In genomic region chr14:24080142-24080530, GRCh38 we compare ENCODE assay signal across 11 cellular contexts. TPM values are rescaled to one million over a fixed set of nuclear protein-coding genes. Genes with fewer than 3 reads are reported as not detected.
DNase-seq lines count a peak whose midpoint lies in the region; ATAC-seq, FAIRE-seq and TF ChIP-seq lines count a peak whose summit lies in the region.
"Had no signal": no experiment of that assay in that cellular context is flagged by ENCODE, and none has a peak within 500 bp of the region (broad histone marks: within the 10 kb centered on the region; RNA-seq: fewer than 3 reads in every experiment).

No MANE protein-coding gene starts in this region.

- peak overlapping the region; percentile 68 for H3K4me3 Mint-ChIP-seq in activated CD4-positive, alpha-beta T cell treated with anti-CD3 and anti-CD28 coated beads for 36 hours
- peak overlapping the region; percentile 79 for H3K4me3 Mint-ChIP-seq in neural crest cell

- no TSS peak for BruUV-seq in GM12878 (replicated peaks; lab: Mats Ljungman, UMichigan)

- H3K9me3 Mint-ChIP-seq in activated CD4-positive, alpha-beta T cell treated with anti-CD3 and anti-CD28 coated beads for 36 hours (ENCODE audit: low read depth), result no peaks in the 10 kb centered on the region
- no peaks in the 10 kb centered on the region for H3K9me3 Mint-ChIP-seq in neural crest cell

- H3K27me3 ChIP-seq in Karpas-422 (ENCODE audit: low read length), result no peaks in the 10 kb centered on the region
- no peaks in the 10 kb centered on the region for H3K27me3 ChIP-seq in GM12878 (replicated peaks in 1 of 2; ENCODE audit: control insufficient read depth in 2 of 2, insufficient read depth in 2 of 2, low read length in 1 of 2)
- H3K27me3 ChIP-seq in HAP-1 (ENCODE audit: low read depth), result no peaks in the 10 kb centered on the region
- H3K27me3 ChIP-seq in SJCRH30, result 0 out of 2 replicates have a peak, but pooled peaks cover 2% of the 10 kb centered on the region

- no peaks in the 10 kb centered on the region for H3K36me3 Mint-ChIP-seq in activated CD4-positive, alpha-beta T cell treated with anti-CD3 and anti-CD28 coated beads for 36 hours (ENCODE audit: low read depth)
- H3K36me3 Mint-ChIP-seq in neural crest cell (ENCODE audit: low read depth), result no peaks in the 10 kb centered on the region

- intact Hi-C loops in activated CD4-positive, alpha-beta T cell treated with anti-CD3 and anti-CD28 coated beads for 36 hours (cut with DNase I, micrococcal nuclease), result no loop called here
- intact Hi-C loops in GM12878 (cut with micrococcal nuclease; ENCODE audit: unreplicated experiment), result no loop called here

- peak overlapping the region; percentile 12 for H3K27ac Mint-ChIP-seq in activated CD4-positive, alpha-beta T cell treated with anti-CD3 and anti-CD28 coated beads for 36 hours
- H3K27ac Mint-ChIP-seq in neural crest cell (ENCODE audit: unreplicated experiment), result no peak overlapping the region

- no peak for TF ChIP-seq EP300 in GM12878 (IDR thresholded peaks at IDR 0.05; ENCODE audit: borderline replicate concordance in 1 of 2, control insufficient read depth in 1 of 2, low read depth in 2 of 2, low read length in 2 of 2)

- no peaks in the 10 kb centered on the region for H4K20me1 ChIP-seq in Karpas-422 (ENCODE audit: insufficient read depth, low read depth, low read length)
- H4K20me1 ChIP-seq in GM12878 (ENCODE audit: control insufficient read depth, insufficient read depth), result no peaks in the 10 kb centered on the region

- H3K4me2 ChIP-seq in Karpas-422 (ENCODE audit: low read depth, low read length, poor library complexity, severe bottlenecking) (peak overlapping the region; percentile 85), GM12878 (ENCODE audit: control insufficient read depth, insufficient read depth) (peak overlapping the region; percentile 83; the same call in 1 of the 2 replicates)

- H2AFZ ChIP-seq in Karpas-422 (ENCODE audit: low read length) (no peak overlapping the region), GM12878 (ENCODE audit: control insufficient read depth, low read depth, low read length) (no peak overlapping the region)

- TF ChIP-seq CTCF in GM12878 (IDR thresholded peaks at IDR 0.05 in 2 of 3, conservative IDR thresholded peaks at IDR 0.05 in 1 of 3; ENCODE audit: control insufficient read depth in 2 of 3, extremely low read depth in 1 of 3, insufficient read depth in 1 of 3, low read depth in 3 of 3, low read length in 3 of 3), result no peak
- no peak for TF ChIP-seq CTCF in neural crest cell (conservative IDR thresholded peaks at IDR 0.05)

- no peak overlapping the region for H3K4me3 ChIP-seq in Karpas-422 (ENCODE audit: low read length)
- no peak overlapping the region for H3K4me3 ChIP-seq in GM12878
- no peak overlapping the region for H3K4me3 ChIP-seq in HAP-1
- no peak overlapping the region for H3K4me3 ChIP-seq in SJCRH30
- H3K4me3 ChIP-seq: SJSA1 had no signal

- no peaks in the 10 kb centered on the region for H3K27me3 Mint-ChIP-seq in activated CD4-positive, alpha-beta T cell treated with anti-CD3 and anti-CD28 coated beads for 36 hours
- peaks cover 64% of the 10 kb centered on the region for H3K27me3 Mint-ChIP-seq in neural crest cell (ENCODE audit: low read depth)

- no peak overlapping the region for H3K27ac ChIP-seq in Karpas-422 (ENCODE audit: low read length)
- no peak overlapping the region for H3K27ac ChIP-seq in GM12878 (ENCODE audit: control insufficient read depth, insufficient read depth)
- H3K27ac ChIP-seq in SJCRH30, result no peak overlapping the region
- H3K27ac ChIP-seq: SJSA1 had no signal

- H3K9ac ChIP-seq in Karpas-422 (ENCODE audit: low read length), result peak overlapping the region; percentile 73
- no peak overlapping the region for H3K9ac ChIP-seq in GM12878 (ENCODE audit: control insufficient read depth, insufficient read depth, low read length)

- TF ChIP-seq RAD21 in GM12878 (IDR thresholded peaks at IDR 0.05; ENCODE audit: insufficient read depth, low read depth, low read length), result no peak

- 66% methylated on average over 6 of the region's 6 CpGs for WGBS in GM12878 (ENCODE audit: insufficient coverage, insufficient replicate concordance, low lambda C conversion rate, missing lambda C conversion rate)

- RAD21 ChIA-PET in GM12878 (lab: Charles Lee; ENCODE audit: unreplicated experiment), result interaction anchor here (1.0 to 4.6 kb wide), 6 partner anchors 12 to 217 kb away, joined by 3 to 39 read pairs (median 12); partner anchors contain the start of gene PCK2

- no peak for ATAC-seq in activated CD4-positive, alpha-beta T cell treated with anti-CD3 and anti-CD28 coated beads for 36 hours
- no peak for ATAC-seq in GM12878
- ATAC-seq in GM19328 (IDR thresholded peaks at IDR 0.05; ENCODE audit: unreplicated experiment), result no peak

- H3K79me2 ChIP-seq in Karpas-422 (ENCODE audit: low read length) (no peaks in the 10 kb centered on the region), GM12878 (ENCODE audit: control insufficient read depth, insufficient read depth, low read length) (no peaks in the 10 kb centered on the region)

- no peaks in the 10 kb centered on the region for H3K9me3 ChIP-seq in Karpas-422 (ENCODE audit: low read length)
- H3K9me3 ChIP-seq in GM12878 (replicated peaks; ENCODE audit: control insufficient read depth, insufficient read depth, low read length), result no peaks in the 10 kb centered on the region
- H3K9me3 ChIP-seq in HAP-1, result no peaks in the 10 kb centered on the region
- no peaks in the 10 kb centered on the region for H3K9me3 ChIP-seq in SJCRH30 (replicated peaks)
- H3K9me3 ChIP-seq: SJSA1 had no signal

- TF ChIP-seq POLR2A in GM12878 (IDR thresholded peaks at IDR 0.05; ENCODE audit: low read depth, low read length), result no peak

- DNase-seq in activated CD4-positive, alpha-beta T cell treated with anti-CD3 and anti-CD28 coated beads for 36 hours, result no peak
- DNase-seq in activated CD4-positive, alpha-beta T cell treated with anti-CD3 and anti-CD28 coated beads for 4 hours, result no peak
- DNase-seq in Karpas-422 (no peak), GM12878 (ENCODE audit: low read depth, low spot score) (no peak), neural crest cell (ENCODE audit: low read depth, low spot score) (no peak), HAP-1 (ENCODE audit: low spot score in 2 of 2) (no peak), SJCRH30 (no peak)

- H3K4me1 Mint-ChIP-seq in activated CD4-positive, alpha-beta T cell treated with anti-CD3 and anti-CD28 coated beads for 36 hours, result peaks cover 20% of the 10 kb centered on the region
- H3K4me1 Mint-ChIP-seq in neural crest cell, result peaks cover 35% of the 10 kb centered on the region

- SMC1A ChIA-PET in GM12878 (lab: Charles Lee; ENCODE audit: uncharacterized antibody, unreplicated experiment), result interaction anchor here (0.7 to 5.2 kb wide), 12 partner anchors 12 to 228 kb away, joined by 3 to 51 read pairs (median 4); partner anchors contain the start of genes CIDEB, DCAF11, IRF9 and MDP1

- in situ Hi-C loops in GM12878 (cut with MboI) (no loop called here), HAP-1 (cut with MboI; ENCODE audit: low sequenced_read_pairs) (no loop called here)

- peak; percentile 7 for FAIRE-seq in GM12878 (lab: Jason Lieb, UNC)

- H3K36me3 ChIP-seq in Karpas-422 (ENCODE audit: insufficient read depth, low read length), result no peaks in the 10 kb centered on the region
- no peaks in the 10 kb centered on the region for H3K36me3 ChIP-seq in GM12878 (ENCODE audit: control insufficient read depth in 2 of 2, insufficient read depth in 2 of 2, low read length in 1 of 2)
- H3K36me3 ChIP-seq in HAP-1 (replicated peaks), result no peaks in the 10 kb centered on the region
- no peaks in the 10 kb centered on the region for H3K36me3 ChIP-seq in SJCRH30
- H3K36me3 ChIP-seq: SJSA1 had no signal

- POLR2A ChIA-PET in activated CD4-positive, alpha-beta T cell treated with anti-CD3 and anti-CD28 coated beads for 36 hours (lab: Charles Lee), result interaction anchor here (0.6 to 2.3 kb wide), 4 partner anchors 14 to 81 kb away, joined by 3 to 12 read pairs (median 6); partner anchors contain the start of genes IRF9 and PCK2
- POLR2A ChIA-PET in GM12878 (lab: Charles Lee), result interaction anchor here (0.6 to 4.2 kb wide), 10 partner anchors 8 to 115 kb away, joined by 3 to 33 read pairs (median 4); partner anchors contain the start of genes CPNE6, PCK2, PSME2 and RNF31

- H3K4me1 ChIP-seq in Karpas-422 (ENCODE audit: low read length), result peaks cover 42% of the 10 kb centered on the region
- peaks cover 24% of the 10 kb centered on the region for H3K4me1 ChIP-seq in GM12878 (ENCODE audit: control insufficient read depth, insufficient read depth, low read length)
- no peaks in the 10 kb centered on the region for H3K4me1 ChIP-seq in HAP-1
- H3K4me1 ChIP-seq in SJCRH30, result no peaks in the 10 kb centered on the region; the same call in 1 of the 2 replicates

- H3K9me2 ChIP-seq in Karpas-422 (replicated peaks; ENCODE audit: insufficient read depth, low read length), result no peaks in the 10 kb centered on the region

- CTCF ChIA-PET in activated CD4-positive, alpha-beta T cell treated with anti-CD3 and anti-CD28 coated beads for 36 hours (lab: Charles Lee), result interaction anchor here (0.6 to 4.2 kb wide), 13 partner anchors 13 to 541 kb away, joined by 3 to 83 read pairs (median 4); partner anchors contain the start of genes CARMIL3, NRL and PCK2
- CTCF ChIA-PET in GM12878 (lab: Yijun Ruan, JAX), result interaction anchor here (0.9 to 4.9 kb wide), 7 partner anchors 12 to 133 kb away, joined by 3 to 71 read pairs (median 8); partner anchors contain the start of genes CHMP4A and PCK2

RNA-seq across cellular contexts. Expression of gene CPNE6, which starts 8.8 kb away (rescaled TPM):
- not detected for total RNA-seq in activated CD4-positive, alpha-beta T cell treated with anti-CD3 and anti-CD28 coated beads for 36 hours
- 0.04 and 1.3 TPM in 2 replicates for total RNA-seq in Karpas-422 (2014; rRNA removed; shearing (Covaris generic); ENCODE audit: low replicate concordance)
- not detected in 2 replicates for total RNA-seq in GM12878 (2013; cell fraction: nucleolus; rRNA removed)
- not detected in 2 replicates for total RNA-seq in GM12878 (2014; rRNA removed)
- not detected in 2 replicates for total RNA-seq in GM12878 (2014; rRNA removed; fragmentation: Illumina TruSeq; extraction: Trizol)
- total RNA-seq in GM12878 (2021), result 0.13 and 0.18 TPM in 2 replicates
- 0.64 TPM for polyA plus RNA-seq in GM12878 (2011; ENCODE audit: low read depth)
- 0.07 TPM in 1 of 2 replicates, not detected in the other for polyA plus RNA-seq in GM12878 (2011; rRNA removed)
- 0.05 and 0.12 TPM in 2 replicates for polyA plus RNA-seq in GM12878 (2011; cell fraction: cytosol; rRNA removed)
- 0.13 and 0.25 TPM in 2 replicates for polyA plus RNA-seq in GM12878 (2011; cell fraction: nucleus; rRNA removed)
- polyA plus RNA-seq in GM12878 (2012), result 0.21 and 0.24 TPM in 2 replicates
- polyA plus RNA-seq in GM12878 (2014; fragmentation: Illumina TruSeq; extraction: Trizol), result 0.43 TPM in 1 of 2 replicates, not detected in the other
- under 1 TPM in 1 of 2 experiments, not detected in 1; 0.06 TPM for polyA plus RNA-seq in GM12878 (2014; fragmentation: Nextera tagmentation; extraction: Ambion mirVana)
- 0.15 and 0.25 TPM in 2 replicates for polyA plus RNA-seq in GM12878 (2014; rRNA removed)
- polyA plus RNA-seq in GM12878 (2016; fragmentation: Nextera tagmentation; extraction: Ambion mirVana), result under 1 TPM; 0.32 to 0.42 TPM
- 0.05 TPM in 1 of 2 replicates, not detected in the other for polyA minus RNA-seq in GM12878 (2011; rRNA and poly(A)+ RNA removed)
- polyA minus RNA-seq in GM12878 (2011; cell fraction: cytosol; rRNA and poly(A)+ RNA removed), result not detected in 2 replicates
- polyA minus RNA-seq in GM12878 (2011; cell fraction: nucleus; rRNA and poly(A)+ RNA removed), result not detected in 2 replicates
- not detected in 2 replicates for total RNA-seq in neural crest cell
- total RNA-seq in SJCRH30 (2014; rRNA removed; shearing (Covaris generic)), result not detected in 2 replicates
- total RNA-seq: dermis microvascular lymphatic vessel endothelial cell, kidney epithelial cell, SJSA1 had no signal

RNA-seq across cellular contexts. Expression of gene PCK2, which starts 14.0 kb away (rescaled TPM):
- 100 to 1,000 TPM; 101 to 115 TPM for total RNA-seq in activated CD4-positive, alpha-beta T cell treated with anti-CD3 and anti-CD28 coated beads for 36 hours
- 106 and 151 TPM in 2 replicates for total RNA-seq in Karpas-422 (2014; rRNA removed; shearing (Covaris generic); ENCODE audit: low replicate concordance)
- total RNA-seq in GM12878 (2013; cell fraction: nucleolus; rRNA removed), result 12.2 and 13.2 TPM in 2 replicates
- 41.5 and 46.4 TPM in 2 replicates for total RNA-seq in GM12878 (2014; rRNA removed)
- 27.8 and 31.2 TPM in 2 replicates for total RNA-seq in GM12878 (2014; rRNA removed; fragmentation: Illumina TruSeq; extraction: Trizol)
- total RNA-seq in GM12878 (2021), result 78.5 and 78.6 TPM in 2 replicates
- polyA plus RNA-seq in GM12878 (2011; ENCODE audit: low read depth), result 15.2 TPM
- polyA plus RNA-seq in GM12878 (2011; rRNA removed), result 23.0 and 42.3 TPM in 2 replicates
- 64.4 and 77.3 TPM in 2 replicates for polyA plus RNA-seq in GM12878 (2011; cell fraction: cytosol; rRNA removed)
- 79.4 and 82.2 TPM in 2 replicates for polyA plus RNA-seq in GM12878 (2011; cell fraction: nucleus; rRNA removed)
- polyA plus RNA-seq in GM12878 (2012), result 34.0 and 41.8 TPM in 2 replicates
- polyA plus RNA-seq in GM12878 (2014; fragmentation: Illumina TruSeq; extraction: Trizol), result 19.6 and 42.9 TPM in 2 replicates
- 10 to 100 TPM in 1 of 2 experiments, 1 to 10 TPM in 1; 6.6 to 12.3 TPM for polyA plus RNA-seq in GM12878 (2014; fragmentation: Nextera tagmentation; extraction: Ambion mirVana)
- 68.3 and 79.0 TPM in 2 replicates for polyA plus RNA-seq in GM12878 (2014; rRNA removed)
- polyA plus RNA-seq in GM12878 (2016; fragmentation: Nextera tagmentation; extraction: Ambion mirVana), result 100 to 1,000 TPM; 100 to 110 TPM
- polyA minus RNA-seq in GM12878 (2011; rRNA and poly(A)+ RNA removed), result 32.9 and 57.6 TPM in 2 replicates
- 23.3 and 27.0 TPM in 2 replicates for polyA minus RNA-seq in GM12878 (2011; cell fraction: cytosol; rRNA and poly(A)+ RNA removed)
- polyA minus RNA-seq in GM12878 (2011; cell fraction: nucleus; rRNA and poly(A)+ RNA removed), result 18.9 and 24.2 TPM in 2 replicates
- total RNA-seq in neural crest cell, result 26.1 and 26.7 TPM in 2 replicates
- total RNA-seq in SJCRH30 (2014; rRNA removed; shearing (Covaris generic)), result 14.9 and 16.2 TPM in 2 replicates

RNA-seq across cellular contexts. Expression of gene CARMIL3, which starts 28.3 kb away (rescaled TPM):
- total RNA-seq in activated CD4-positive, alpha-beta T cell treated with anti-CD3 and anti-CD28 coated beads for 36 hours, result under 1 TPM; 0.74 to 0.91 TPM
- total RNA-seq in Karpas-422 (2014; rRNA removed; shearing (Covaris generic); ENCODE audit: low replicate concordance), result 58.4 and 110 TPM in 2 replicates
- 1.6 and 2.5 TPM in 2 replicates for total RNA-seq in GM12878 (2013; cell fraction: nucleolus; rRNA removed)
- total RNA-seq in GM12878 (2014; rRNA removed) (0.17 and 0.27 TPM in 2 replicates), GM12878 (2014; rRNA removed; fragmentation: Illumina TruSeq; extraction: Trizol) (0.09 and 0.14 TPM in 2 replicates), GM12878 (2021) (0.26 and 0.72 TPM in 2 replicates), neural crest cell (9.3 and 9.4 TPM in 2 replicates)
- polyA plus RNA-seq in GM12878 (2011; ENCODE audit: low read depth), result not detected
- polyA plus RNA-seq in GM12878 (2011; rRNA removed) (0.22 and 0.26 TPM in 2 replicates), GM12878 (2014; fragmentation: Illumina TruSeq; extraction: Trizol) (0.08 and 0.13 TPM in 2 replicates), GM12878 (2014; fragmentation: Nextera tagmentation; extraction: Ambion mirVana) (not detected), GM12878 (2014; rRNA removed) (0.32 and 0.33 TPM in 2 replicates), GM12878 (2016; fragmentation: Nextera tagmentation; extraction: Ambion mirVana) (under 1 TPM in 1 of 2 experiments, not detected in 1; 0.25 TPM)
- 0.21 and 0.27 TPM in 2 replicates for polyA plus RNA-seq in GM12878 (2011; cell fraction: cytosol; rRNA removed)
- polyA plus RNA-seq in GM12878 (2011; cell fraction: nucleus; rRNA removed), result 5.1 and 5.4 TPM in 2 replicates
- 0.15 and 0.17 TPM in 2 replicates for polyA plus RNA-seq in GM12878 (2012)
- 0.15 and 1.2 TPM in 2 replicates for polyA minus RNA-seq in GM12878 (2011; rRNA and poly(A)+ RNA removed)
- polyA minus RNA-seq in GM12878 (2011; cell fraction: cytosol; rRNA and poly(A)+ RNA removed), result not detected in 2 replicates
- polyA minus RNA-seq in GM12878 (2011; cell fraction: nucleus; rRNA and poly(A)+ RNA removed), result 0.60 and 0.96 TPM in 2 replicates
- 0.20 and 0.40 TPM in 2 replicates for total RNA-seq in SJCRH30 (2014; rRNA removed; shearing (Covaris generic))
- total RNA-seq: SJSA1 had no signal

RNA-seq across cellular contexts. Expression of gene DCAF11, which starts 34.4 kb away (rescaled TPM):
- total RNA-seq in activated CD4-positive, alpha-beta T cell treated with anti-CD3 and anti-CD28 coated beads for 36 hours, result 10 to 100 TPM; 74.0 to 86.2 TPM
- total RNA-seq in Karpas-422 (2014; rRNA removed; shearing (Covaris generic); ENCODE audit: low replicate concordance), result 93.5 and 103 TPM in 2 replicates
- total RNA-seq in GM12878 (2013; cell fraction: nucleolus; rRNA removed), result 47.6 and 50.6 TPM in 2 replicates
- total RNA-seq in GM12878 (2014; rRNA removed) (90.1 and 91.2 TPM in 2 replicates), GM12878 (2014; rRNA removed; fragmentation: Illumina TruSeq; extraction: Trizol) (57.5 and 59.0 TPM in 2 replicates), GM12878 (2021) (66.3 and 69.2 TPM in 2 replicates), neural crest cell (52.5 and 53.9 TPM in 2 replicates)
- 28.7 TPM for polyA plus RNA-seq in GM12878 (2011; ENCODE audit: low read depth)
- polyA plus RNA-seq in GM12878 (2011; rRNA removed) (51.4 and 76.7 TPM in 2 replicates), GM12878 (2014; fragmentation: Illumina TruSeq; extraction: Trizol) (50.9 and 72.0 TPM in 2 replicates), GM12878 (2014; fragmentation: Nextera tagmentation; extraction: Ambion mirVana) (10 to 100 TPM; 13.4 to 16.4 TPM), GM12878 (2014; rRNA removed) (73.2 and 76.8 TPM in 2 replicates), GM12878 (2016; fragmentation: Nextera tagmentation; extraction: Ambion mirVana) (10 to 100 TPM; 62.8 to 71.1 TPM)
- polyA plus RNA-seq in GM12878 (2011; cell fraction: cytosol; rRNA removed), result 97.2 and 106 TPM in 2 replicates
- polyA plus RNA-seq in GM12878 (2011; cell fraction: nucleus; rRNA removed), result 90.8 and 100 TPM in 2 replicates
- polyA plus RNA-seq in GM12878 (2012), result 43.1 and 49.8 TPM in 2 replicates
- polyA minus RNA-seq in GM12878 (2011; rRNA and poly(A)+ RNA removed), result 73.1 and 98.4 TPM in 2 replicates
- 27.5 and 32.6 TPM in 2 replicates for polyA minus RNA-seq in GM12878 (2011; cell fraction: cytosol; rRNA and poly(A)+ RNA removed)
- polyA minus RNA-seq in GM12878 (2011; cell fraction: nucleus; rRNA and poly(A)+ RNA removed), result 38.4 and 43.4 TPM in 2 replicates
- total RNA-seq in SJCRH30 (2014; rRNA removed; shearing (Covaris generic)), result 75.2 and 82.0 TPM in 2 replicates

RNA-seq across cellular contexts. Expression of gene NRL, which starts 34.6 kb away (rescaled TPM):
- total RNA-seq in activated CD4-positive, alpha-beta T cell treated with anti-CD3 and anti-CD28 coated beads for 36 hours, result 1 to 10 TPM; 1.5 to 1.6 TPM
- total RNA-seq in Karpas-422 (2014; rRNA removed; shearing (Covaris generic); ENCODE audit: low replicate concordance), result 1.5 and 2.5 TPM in 2 replicates
- 2.2 and 3.3 TPM in 2 replicates for total RNA-seq in GM12878 (2013; cell fraction: nucleolus; rRNA removed)
- total RNA-seq in GM12878 (2014; rRNA removed), result 2.1 and 4.4 TPM in 2 replicates
- total RNA-seq in GM12878 (2014; rRNA removed; fragmentation: Illumina TruSeq; extraction: Trizol), result 1.0 and 1.3 TPM in 2 replicates
- 2.2 and 2.5 TPM in 2 replicates for total RNA-seq in GM12878 (2021)
- polyA plus RNA-seq in GM12878 (2011; ENCODE audit: low read depth), result 0.55 TPM
- polyA plus RNA-seq in GM12878 (2011; rRNA removed), result 2.1 and 2.2 TPM in 2 replicates
- 3.3 and 4.8 TPM in 2 replicates for polyA plus RNA-seq in GM12878 (2011; cell fraction: cytosol; rRNA removed)
- polyA plus RNA-seq in GM12878 (2011; cell fraction: nucleus; rRNA removed), result 3.3 and 3.5 TPM in 2 replicates
- polyA plus RNA-seq in GM12878 (2012), result 1.2 and 1.5 TPM in 2 replicates
- polyA plus RNA-seq in GM12878 (2014; fragmentation: Illumina TruSeq; extraction: Trizol), result 0.63 and 0.76 TPM in 2 replicates
- polyA plus RNA-seq in GM12878 (2014; fragmentation: Nextera tagmentation; extraction: Ambion mirVana), result under 1 TPM; 0.11 to 0.13 TPM
- polyA plus RNA-seq in GM12878 (2014; rRNA removed), result 2.5 and 2.9 TPM in 2 replicates
- 1 to 10 TPM; 2.2 to 2.7 TPM for polyA plus RNA-seq in GM12878 (2016; fragmentation: Nextera tagmentation; extraction: Ambion mirVana)
- polyA minus RNA-seq in GM12878 (2011; rRNA and poly(A)+ RNA removed), result 2.4 and 2.7 TPM in 2 replicates
- 0.94 and 1.3 TPM in 2 replicates for polyA minus RNA-seq in GM12878 (2011; cell fraction: cytosol; rRNA and poly(A)+ RNA removed)
- 3.9 and 7.0 TPM in 2 replicates for polyA minus RNA-seq in GM12878 (2011; cell fraction: nucleus; rRNA and poly(A)+ RNA removed)
- total RNA-seq in neural crest cell, result 1.2 and 2.3 TPM in 2 replicates
- total RNA-seq in SJCRH30 (2014; rRNA removed; shearing (Covaris generic)), result 3.5 and 4.4 TPM in 2 replicates
